In the genomic region with DNA sequence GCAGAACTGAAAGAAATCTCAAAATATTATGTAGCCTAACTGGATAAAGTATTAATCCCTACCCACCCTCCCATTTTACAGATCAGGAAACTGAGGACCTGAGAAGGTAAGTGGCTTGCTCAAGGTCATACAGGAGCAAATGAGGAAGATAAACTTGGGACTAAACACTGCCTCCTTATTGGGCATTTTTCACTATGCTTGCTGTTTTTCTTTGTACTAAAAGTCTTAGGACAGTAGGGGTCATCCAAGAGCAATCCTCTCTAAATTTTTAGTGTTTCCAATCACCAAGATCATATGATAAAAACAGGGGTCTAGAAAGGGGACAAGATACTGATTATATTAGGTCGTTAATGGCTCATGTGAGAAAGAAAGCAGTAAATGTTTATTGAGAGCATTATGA, we compare ENCODE assay signal across 11 cellular contexts.
DNase-seq lines count a peak whose midpoint lies in the region; ATAC-seq, FAIRE-seq and TF ChIP-seq lines count a peak whose summit lies in the region.
"Had no signal": no experiment of that assay in that cellular context is flagged by ENCODE, and none has a peak within 500 bp of the region (broad histone marks: within the 10 kb centered on the region; RNA-seq: fewer than 3 reads in every experiment).

No MANE protein-coding gene starts in this region.

- no peak overlapping the region for H2BK120ac ChIP-seq in IMR-90 (ENCODE audit: low read depth, low read length)

- no peak overlapping the region for H3K4ac ChIP-seq in IMR-90 (ENCODE audit: low read depth, low read length)

- no peaks in the 10 kb centered on the region for H3K27me3 ChIP-seq in IMR-90 (ENCODE audit: control insufficient read depth, insufficient read depth, low read length)
- no peaks in the 10 kb centered on the region for H3K27me3 ChIP-seq in astrocyte (ENCODE audit: insufficient read depth, low read length)
- H3K27me3 ChIP-seq in heart left ventricle, result peaks cover 0 to 6% (median 0%) of the 10 kb centered on the region in 9 donors
- H3K27me3 ChIP-seq in naive thymus-derived CD4-positive, alpha-beta T cell (ENCODE audit: control insufficient read depth in 2 of 2, insufficient read depth in 2 of 2, low read length in 2 of 2), result no peaks in the 10 kb centered on the region

- H3K9me1 ChIP-seq in IMR-90 (ENCODE audit: insufficient read depth, low read length), result no peaks in the 10 kb centered on the region

- H2BK5ac ChIP-seq in IMR-90 (ENCODE audit: low read depth, low read length, poor library complexity, severe bottlenecking), result no peak overlapping the region

- no peak overlapping the region for H2BK15ac ChIP-seq in IMR-90 (ENCODE audit: low read depth, low read length)

- no peaks in the 10 kb centered on the region for H3K9me3 ChIP-seq in IMR-90 (ENCODE audit: control insufficient read depth, insufficient read depth, low read length)
- H3K9me3 ChIP-seq in astrocyte (ENCODE audit: insufficient read depth, low read depth, low read length), result no peaks in the 10 kb centered on the region
- H3K9me3 ChIP-seq in heart left ventricle, result no peaks in the 10 kb centered on the region
- H3K9me3 ChIP-seq in naive thymus-derived CD4-positive, alpha-beta T cell (ENCODE audit: control insufficient read depth in 2 of 3, low read length in 3 of 3), result no peaks in the 10 kb centered on the region

- H4K8ac ChIP-seq in IMR-90 (ENCODE audit: low read depth in 2 of 2, low read length in 2 of 2), result no peak overlapping the region

- peak; percentile 44; the same call in 1 of the 2 replicates for ATAC-seq in IMR-90 (ENCODE audit: low read depth)
- no peak for ATAC-seq in heart left ventricle
- ATAC-seq in activated CD4-positive, CD25-positive, alpha-beta regulatory T cell treated with anti-CD3 and anti-CD28 coated beads, Interleukin-2, amount 50 U/mL, for 24 hours, result no peak
- ATAC-seq in naive thymus-derived CD4-positive, alpha-beta T cell, result no peak
- ATAC-seq: activated T-cell treated with anti-CD3 and anti-CD28 coated beads, Interleukin-2, amount 50 U/mL, for 72 hours; T-cell had no signal

- no peak overlapping the region for H4K91ac ChIP-seq in IMR-90 (ENCODE audit: insufficient read depth, low read depth, low read length)

- H4K5ac ChIP-seq in IMR-90 (ENCODE audit: low read depth, low read length), result no peak overlapping the region

- no CpG with 5 or more reads among the region's 1 CpG for WGBS in IMR-90 (ENCODE audit: extremely low coverage in 2 of 2, insufficient read length in 1 of 2), 2 experiments
- 27 to 46% (median 42%) methylated on average over 1 of the region's 1 CpG for WGBS in heart left ventricle, 4 donors

- no peak overlapping the region for H2BK20ac ChIP-seq in IMR-90 (ENCODE audit: low read depth, low read length)

- H2AK5ac ChIP-seq in IMR-90 (ENCODE audit: low read depth, low read length), result no peak overlapping the region

- H3K36me3 Mint-ChIP-seq in astrocyte (ENCODE audit: low read depth, unreplicated experiment), result no peaks in the 10 kb centered on the region
- no peaks in the 10 kb centered on the region for H3K36me3 Mint-ChIP-seq in naive thymus-derived CD4-positive, alpha-beta T cell
- H3K36me3 Mint-ChIP-seq: T-cell had no signal

- no peak for TF ChIP-seq POLR2A in IMR-90 (IDR thresholded peaks at IDR 0.05; ENCODE audit: low read depth, low read length)
- TF ChIP-seq POLR2A in heart left ventricle (IDR thresholded peaks at IDR 0.05), result no peak

- H3K18ac ChIP-seq in IMR-90 (ENCODE audit: low read depth, low read length), result no peak overlapping the region

- POLR2A ChIA-PET in IMR-90 (lab: Charles Lee; ENCODE audit: unreplicated experiment), result no interaction called here
- POLR2A ChIA-PET in naive thymus-derived CD4-positive, alpha-beta T cell (lab: Charles Lee), result no interaction called here

- TF ChIP-seq CTCF in GM10266 (IDR thresholded peaks at IDR 0.05; ENCODE audit: control insufficient read depth, insufficient read depth, low read depth, missing control alignments) (peak; percentile 25), IMR-90 (conservative IDR thresholded peaks at IDR 0.05; ENCODE audit: low read depth, low read length) (peak; percentile 51), astrocyte (IDR thresholded peaks at IDR 0.05; ENCODE audit: insufficient read depth, low read depth, low read length) (peak; percentile 26), heart left ventricle (IDR thresholded peaks at IDR 0.05) (no peak)

- H4K20me1 ChIP-seq in IMR-90 (ENCODE audit: insufficient read depth, low read length), result no peaks in the 10 kb centered on the region
- H4K20me1 ChIP-seq in astrocyte (ENCODE audit: insufficient read depth, low read length), result no peaks in the 10 kb centered on the region

- H3K4me1 Mint-ChIP-seq in astrocyte (ENCODE audit: low read depth, unreplicated experiment), result peaks cover 3% of the 10 kb centered on the region
- no peaks in the 10 kb centered on the region for H3K4me1 Mint-ChIP-seq in naive thymus-derived CD4-positive, alpha-beta T cell
- H3K4me1 Mint-ChIP-seq: T-cell had no signal

- H2AK9ac ChIP-seq in IMR-90 (replicated peaks; ENCODE audit: low read depth, low read length, poor library complexity), result no peak overlapping the region

- H3K4me1 ChIP-seq in IMR-90 (ENCODE audit: control insufficient read depth, insufficient read depth, low read length), result no peaks in the 10 kb centered on the region
- H3K4me1 ChIP-seq in astrocyte (ENCODE audit: insufficient read depth, low read length), result peaks cover 7% of the 10 kb centered on the region
- H3K4me1 ChIP-seq in heart left ventricle, result no peaks in the 10 kb centered on the region
- H3K4me1 ChIP-seq in naive thymus-derived CD4-positive, alpha-beta T cell (ENCODE audit: control insufficient read depth in 2 of 2, insufficient read depth in 2 of 2, low read length in 2 of 2), result no peaks in the 10 kb centered on the region

- H2AFZ ChIP-seq in IMR-90 (replicated peaks; ENCODE audit: low read length, poor library complexity) (no peak overlapping the region), astrocyte (ENCODE audit: low read depth, low read length) (no peak overlapping the region)

- H3K14ac ChIP-seq in IMR-90 (replicated peaks; ENCODE audit: low read depth, low read length), result no peak overlapping the region

- BruUV-seq in IMR-90 (replicated peaks; lab: Mats Ljungman, UMichigan), result no TSS peak

- no peak for DNase-seq in GM10266 (ENCODE audit: extremely low spot score)
- DNase-seq in IMR-90, result peak; percentile 3
- DNase-seq in astrocyte (ENCODE audit: low read depth), result no peak
- DNase-seq in midbrain (lab: John Stamatoyannopoulos, UW), result peak; percentile 14
- DNase-seq in heart left ventricle, result no peak
- no peak for DNase-seq in naive thymus-derived CD4-positive, alpha-beta T cell
- DNase-seq in HuH-7.5 (ENCODE audit: low spot score), result no peak
- DNase-seq: activated T-cell treated with anti-CD3 and anti-CD28 coated beads, Interleukin-2, amount 50 U/mL, for 72 hours; stimulated activated CD4-positive, alpha-beta T cell treated with anti-CD3 and anti-CD28 coated beads, Interleukin-4, amount 100 ng/mL, for 1 hour; T-cell had no signal

- dilution Hi-C loops in IMR-90 (cut with HindIII; ENCODE audit: low sequenced_read_pairs, unreplicated experiment), result no loop called here

- H3K36me3 ChIP-seq in IMR-90 (ENCODE audit: control insufficient read depth, insufficient read depth, low read length) (no peaks in the 10 kb centered on the region), astrocyte (ENCODE audit: insufficient read depth, low read length) (no peaks in the 10 kb centered on the region), heart left ventricle (no peaks in the 10 kb centered on the region)
- H3K36me3 ChIP-seq in naive thymus-derived CD4-positive, alpha-beta T cell (ENCODE audit: control insufficient read depth in 2 of 3, insufficient read depth in 3 of 3, low read length in 3 of 3), result no peaks in the 10 kb centered on the region

- H3K27ac ChIP-seq in IMR-90 (ENCODE audit: insufficient read depth, low read length), result no peak overlapping the region
- no peak overlapping the region for H3K27ac ChIP-seq in astrocyte (ENCODE audit: low read depth, low read length)
- H3K27ac ChIP-seq in heart left ventricle, result no peak overlapping the region
- H3K27ac ChIP-seq in naive thymus-derived CD4-positive, alpha-beta T cell (ENCODE audit: low read depth, low read length), result no peak overlapping the region

- H3K9ac ChIP-seq in IMR-90 (ENCODE audit: low read depth, low read length) (no peak overlapping the region), astrocyte (ENCODE audit: low read length) (no peak overlapping the region)

- H3K23ac ChIP-seq in IMR-90 (ENCODE audit: low read depth, low read length), result no peak overlapping the region

- no peak overlapping the region for H3K4me3 ChIP-seq in IMR-90 (ENCODE audit: insufficient read depth, low read depth, low read length)
- no peak overlapping the region for H3K4me3 ChIP-seq in astrocyte (ENCODE audit: insufficient read depth, low read depth, low read length)
- no peak overlapping the region for H3K4me3 ChIP-seq in heart left ventricle
- no peak overlapping the region for H3K4me3 ChIP-seq in naive thymus-derived CD4-positive, alpha-beta T cell (ENCODE audit: low read length)

- FAIRE-seq in astrocyte (lab: Jason Lieb, UNC), result no peak

- in situ Hi-C loops in IMR-90 (cut with MboI; ENCODE audit: low sequenced_read_pairs), result loop anchor here (10.0 kb wide), 1 partner anchor 57 kb away; no protein-coding TSS in a partner anchor

- intact Hi-C loops in IMR-90 (cut with micrococcal nuclease), result loop anchor here (1.0 to 10.0 kb wide), 3 partner anchors 164 to 1473 kb away; no protein-coding TSS in a partner anchor
- intact Hi-C loops in heart left ventricle (cut with DNase I), result loop anchor here in 7 of 10 donors (10.0 kb wide), 4 partner anchors 253 to 1373 kb away; no protein-coding TSS in a partner anchor
- intact Hi-C loops in naive thymus-derived CD4-positive, alpha-beta T cell (cut with micrococcal nuclease), result loop anchor here in 1 of 2 donors (2.0 kb wide), 1 partner anchor 165 kb away; no protein-coding TSS in a partner anchor

- H3K79me2 ChIP-seq in astrocyte (ENCODE audit: insufficient read depth, low read length), result no peaks in the 10 kb centered on the region

- no peak overlapping the region for H3K27ac Mint-ChIP-seq in astrocyte (ENCODE audit: unreplicated experiment)
- H3K27ac Mint-ChIP-seq in naive thymus-derived CD4-positive, alpha-beta T cell, result no peak overlapping the region
- H3K27ac Mint-ChIP-seq: activated T-cell treated with anti-CD3 and anti-CD28 coated beads, Interleukin-2, amount 50 U/mL, for 72 hours; T-cell had no signal

- no peak overlapping the region for H3K4me3 Mint-ChIP-seq in astrocyte (ENCODE audit: unreplicated experiment)
- H3K4me3 Mint-ChIP-seq in naive thymus-derived CD4-positive, alpha-beta T cell, result no peak overlapping the region
- H3K4me3 Mint-ChIP-seq: activated T-cell treated with anti-CD3 and anti-CD28 coated beads, Interleukin-2, amount 50 U/mL, for 72 hours; T-cell had no signal

- CTCF ChIA-PET in IMR-90 (lab: Yijun Ruan, JAX), result no interaction called here
- CTCF ChIA-PET in naive thymus-derived CD4-positive, alpha-beta T cell (lab: Charles Lee), result no interaction called here

- H3K9me3 Mint-ChIP-seq in astrocyte (ENCODE audit: unreplicated experiment), result no peaks in the 10 kb centered on the region
- peaks cover 0 to 2% (median 0%) of the 10 kb centered on the region in 11 donors for H3K9me3 Mint-ChIP-seq in naive thymus-derived CD4-positive, alpha-beta T cell
- H3K9me3 Mint-ChIP-seq: activated T-cell treated with anti-CD3 and anti-CD28 coated beads, Interleukin-2, amount 50 U/mL, for 72 hours; T-cell had no signal

- TF ChIP-seq RAD21 in IMR-90 (IDR thresholded peaks at IDR 0.05; ENCODE audit: low read length), result peak; percentile 17; the same call in 1 of the 2 replicates

- H3K4me2 ChIP-seq in IMR-90 (ENCODE audit: low read depth, low read length) (no peak overlapping the region), astrocyte (ENCODE audit: low read length) (no peak overlapping the region)

- H3K27me3 Mint-ChIP-seq in astrocyte (ENCODE audit: low read depth, unreplicated experiment), result peaks cover 3% of the 10 kb centered on the region
- peaks cover 0 to 2% (median 0%) of the 10 kb centered on the region in 5 donors for H3K27me3 Mint-ChIP-seq in naive thymus-derived CD4-positive, alpha-beta T cell

- no peaks in the 10 kb centered on the region for H3K79me1 ChIP-seq in IMR-90 (ENCODE audit: low read depth in 1 of 2, low read length in 2 of 2)

- H3K56ac ChIP-seq in IMR-90 (ENCODE audit: extremely low read depth, insufficient read depth, low read length), result no peak overlapping the region

Comparison
In these comparisons a context has a peak if more than half of its experiments do, and no peak if none do; other contexts are left out.
1. DNase-seq: peak in IMR-90 (single experiment) and midbrain (single experiment); none in GM10266 (single experiment), astrocyte (single experiment), heart left ventricle (0 of 5), naive thymus-derived CD4-positive, alpha-beta T cell (0 of 9) and HuH-7.5 (single experiment).
2. CTCF ChIP-seq: peak in GM10266 (single experiment), IMR-90 (single experiment) and astrocyte (single experiment); none in heart left ventricle (0 of 12).